ENCODE assay signal across 21 cellular contexts in the genomic region with DNA sequence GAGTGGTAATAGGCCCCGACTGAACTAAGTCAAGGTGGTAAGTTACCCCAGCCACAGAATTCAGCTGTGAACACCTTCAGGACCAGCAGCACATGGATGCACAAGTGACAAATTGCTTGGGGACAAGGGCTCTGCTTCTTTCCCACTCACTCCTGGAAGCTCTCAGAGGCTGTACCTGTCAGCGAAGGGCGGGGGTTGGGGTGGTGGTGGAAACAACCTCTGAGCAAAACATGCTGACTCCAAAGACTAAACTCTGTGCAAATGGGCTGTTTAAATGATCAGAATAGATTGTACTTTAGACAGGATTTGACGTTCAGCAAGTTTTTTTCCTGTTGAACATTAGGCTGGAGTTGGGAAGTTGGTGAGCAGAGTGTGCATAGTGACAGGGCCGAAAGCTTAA.
"Had no signal": no experiment of that assay in that cellular context is flagged by ENCODE, and none has a peak within 500 bp of the region (broad histone marks: within the 10 kb centered on the region; RNA-seq: fewer than 3 reads in every experiment).

No MANE protein-coding gene starts in this region.

- H3K4me3 ChIP-seq: Peyer's patch, SJCRH30 had no signal

- H3K27me3 ChIP-seq: Peyer's patch, SJCRH30 had no signal

- H3K27ac ChIP-seq: Peyer's patch, SJCRH30 had no signal

- H3K4me1 ChIP-seq: SJCRH30 had no signal

- DNase-seq: IMR-90, Karpas-422, KG1, MM.1S, NCI-H1092 treated with DMSO at 0.1 percent for 48 hours, NCI-H1436, NCI-H187, NCI-H2029, NCI-H2081 treated with DMSO at 0.1 percent for 48 hours, NCI-H2171, NCI-H226, NCI-H446, NCI-H510A, NCI-H524 treated with DMSO at 0.1 percent for 48 hours, NCI-H774, PC-3, Peyer's patch, SHP77 treated with DMSO at 0.1 percent for 48 hours, SJCRH30 had no signal

- H3K9me3 ChIP-seq: Peyer's patch, SJCRH30 had no signal

- H3K36me3 ChIP-seq: Peyer's patch, SJCRH30 had no signal

- ATAC-seq: PC-3, Right ventricle myocardium inferior, SK-N-SH treated with all-trans-retinoic acid at 6 μM for 48 hours had no signal
